In the genomic region with DNA sequence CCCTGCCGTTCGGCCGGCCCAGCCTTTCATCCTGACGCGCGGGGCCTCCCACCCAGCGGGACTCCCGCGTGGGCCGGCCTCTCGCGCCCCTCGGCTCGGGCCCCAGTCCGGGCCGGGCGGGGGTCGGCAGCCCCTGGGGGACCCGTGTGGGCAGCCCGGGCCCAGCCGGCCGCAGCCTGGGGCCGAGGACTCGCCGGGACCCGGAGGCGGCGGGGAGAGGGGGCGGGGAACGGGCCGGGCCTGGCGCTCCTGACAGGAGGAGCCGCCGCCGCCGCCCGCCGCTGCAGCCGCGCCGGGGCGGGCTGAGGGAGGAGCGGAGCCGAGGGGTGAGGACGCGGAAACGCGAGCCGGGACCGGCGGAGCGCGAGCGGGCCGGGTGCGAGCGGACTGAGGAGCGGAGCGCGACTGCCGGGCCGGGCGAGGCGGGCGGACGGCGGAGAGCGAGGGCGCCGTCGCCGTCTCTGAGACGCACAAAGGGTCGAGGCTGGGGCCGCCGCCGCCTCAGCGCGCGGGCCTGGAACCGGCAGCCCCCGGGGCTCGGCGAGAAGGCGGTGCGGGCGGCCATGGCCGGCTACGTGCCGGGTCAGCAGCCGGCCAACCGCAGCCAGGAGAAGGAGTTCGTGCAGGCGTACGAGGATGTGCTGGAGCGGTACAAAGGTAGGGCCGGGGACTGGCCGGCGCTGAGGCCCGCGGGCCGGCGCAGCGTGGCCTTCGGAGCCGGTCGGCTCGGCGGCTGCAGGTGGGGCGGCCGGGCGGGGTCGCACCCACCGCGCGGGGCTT, we compare ENCODE assay signal across 8 cellular contexts.
DNase-seq lines count a peak whose midpoint lies in the region; ATAC-seq, FAIRE-seq and TF ChIP-seq lines count a peak whose summit lies in the region.

No MANE protein-coding gene starts in this region.

- no peaks in the 10 kb centered on the region for H3K27me3 Mint-ChIP-seq in activated naive CD8-positive, alpha-beta T cell treated with anti-CD3 and anti-CD28 coated beads for 36 hours

- intact Hi-C loops in cardiac septum (cut with DNase I), result loop anchor here (1.0 to 5.0 kb wide), 4 partner anchors 27 to 302 kb away; no protein-coding TSS in a partner anchor
- intact Hi-C loops in pancreas (cut with DNase I), result loop anchor here in 1 of 3 donors (10.0 kb wide), 1 partner anchor 270 kb away; no protein-coding TSS in a partner anchor

- peak; percentile 42 for ATAC-seq in HG03135 (IDR thresholded peaks at IDR 0.05; ENCODE audit: unreplicated experiment)
- ATAC-seq in pancreas, result peak; percentile 68 to 88 (median 79)
- no peak for ATAC-seq in HG02884 (IDR thresholded peaks at IDR 0.05; ENCODE audit: unreplicated experiment)

- H3K9me3 Mint-ChIP-seq in activated naive CD8-positive, alpha-beta T cell treated with anti-CD3 and anti-CD28 coated beads for 36 hours, result no peaks in the 10 kb centered on the region

- in situ Hi-C loops in GM13977 (cut with MboI; ENCODE audit: low pct_unique_long_range_greater_than_20kb, low sequenced_read_pairs, unreplicated experiment), result no loop called here

- no peak for FAIRE-seq in pancreas (lab: Jason Lieb, UNC)

- peak overlapping the region; percentile 85 for H3K27ac ChIP-seq in SJCRH30
- H3K27ac ChIP-seq in pancreas, result peak overlapping the region; percentile 83 to 95 (median 90)

- H3K4me3 Mint-ChIP-seq in activated naive CD8-positive, alpha-beta T cell treated with anti-CD3 and anti-CD28 coated beads for 36 hours, result peak overlapping the region; percentile 74

- 0 to 1% methylated on average over 83 to 116 of the region's 116 CpGs for WGBS in pancreas, 2 donors

- H3K36me3 ChIP-seq in SJCRH30 (no peaks in the 10 kb centered on the region), pancreas (no peaks in the 10 kb centered on the region)

- H3K9me3 ChIP-seq in SJCRH30 (replicated peaks), result no peaks in the 10 kb centered on the region
- no peaks in the 10 kb centered on the region for H3K9me3 ChIP-seq in pancreas

- H3K4me1 ChIP-seq in SJCRH30 (peaks cover 31% of the 10 kb centered on the region), pancreas (peaks cover 6 to 31% (median 10%) of the 10 kb centered on the region in 3 donors)

- H3K27ac Mint-ChIP-seq in activated naive CD8-positive, alpha-beta T cell treated with anti-CD3 and anti-CD28 coated beads for 36 hours, result no peak overlapping the region

- peaks cover 39% of the 10 kb centered on the region for H3K4me1 Mint-ChIP-seq in activated naive CD8-positive, alpha-beta T cell treated with anti-CD3 and anti-CD28 coated beads for 36 hours

- H3K36me3 Mint-ChIP-seq in activated naive CD8-positive, alpha-beta T cell treated with anti-CD3 and anti-CD28 coated beads for 36 hours, result no peaks in the 10 kb centered on the region

- peak overlapping the region; percentile 89 for H3K4me3 ChIP-seq in SJCRH30
- peak overlapping the region; percentile 61 to 92 (median 86) for H3K4me3 ChIP-seq in pancreas

- DNase-seq in GM13977 (ENCODE audit: low spot score) (peak; percentile 84), SJCRH30 (peak; percentile 70 to 72), cardiac septum (ENCODE audit: low spot score) (peak; percentile 81), pancreas (peak; percentile 78 to 91 (median 83)), Kasumi-1 (lab: John Stamatoyannopoulos, UW) (no peak)
- DNase-seq in activated naive CD8-positive, alpha-beta T cell treated with anti-CD3 and anti-CD28 coated beads for 36 hours, result peak; percentile 77

- H3K27me3 ChIP-seq in SJCRH30 (no peaks in the 10 kb centered on the region), pancreas (no peaks in the 10 kb centered on the region)

- TF ChIP-seq CTCF in GM13977 (IDR thresholded peaks at IDR 0.05; ENCODE audit: extremely low read depth, insufficient read depth, missing control alignments) (no peak), pancreas (IDR thresholded peaks at IDR 0.05) (no peak)

Comparison
In these comparisons a context has a peak if more than half of its experiments do, and no peak if none do; other contexts are left out.
1. DNase-seq: peak in GM13977 (single experiment), SJCRH30 (2 of 2), activated naive CD8-positive, alpha-beta T cell treated with anti-CD3 and anti-CD28 coated beads for 36 hours (single experiment), cardiac septum (single experiment) and pancreas (6 of 6); none in Kasumi-1 (0 of 2).